ENCODE assay signal across 1 cellular context in the genomic region with DNA sequence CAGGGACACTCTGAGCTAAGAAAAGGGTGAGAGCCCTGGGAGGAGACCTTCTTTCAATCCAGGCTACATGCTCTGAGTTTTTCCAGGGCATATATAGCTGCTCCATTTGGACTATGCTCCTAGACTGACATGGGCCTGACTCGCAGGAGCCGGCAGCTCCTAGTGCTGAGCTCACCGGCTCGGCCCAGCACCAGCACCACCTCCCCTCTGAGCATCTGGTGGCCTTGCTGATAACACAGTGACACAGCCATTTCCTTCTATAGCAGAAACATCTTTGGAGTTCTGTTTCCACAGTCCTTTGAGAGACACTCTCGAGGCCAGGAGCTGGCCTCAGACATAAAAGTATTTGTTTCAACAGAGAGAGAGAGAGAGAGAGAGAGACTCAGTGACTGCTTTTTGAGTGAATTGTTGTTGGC.
A peak's percentile ranks its signal among the peaks of the same experiment; 100 is the strongest.
TF ChIP-seq lines count a peak whose summit lies in the region.

No MANE protein-coding gene starts in this region.

TF ChIP-seq in K562, 482 proteins besides CTCF, POLR2A, EP300 and RAD21 (continued from another document and continues in another):
- TF ChIP-seq, protein P1, sequence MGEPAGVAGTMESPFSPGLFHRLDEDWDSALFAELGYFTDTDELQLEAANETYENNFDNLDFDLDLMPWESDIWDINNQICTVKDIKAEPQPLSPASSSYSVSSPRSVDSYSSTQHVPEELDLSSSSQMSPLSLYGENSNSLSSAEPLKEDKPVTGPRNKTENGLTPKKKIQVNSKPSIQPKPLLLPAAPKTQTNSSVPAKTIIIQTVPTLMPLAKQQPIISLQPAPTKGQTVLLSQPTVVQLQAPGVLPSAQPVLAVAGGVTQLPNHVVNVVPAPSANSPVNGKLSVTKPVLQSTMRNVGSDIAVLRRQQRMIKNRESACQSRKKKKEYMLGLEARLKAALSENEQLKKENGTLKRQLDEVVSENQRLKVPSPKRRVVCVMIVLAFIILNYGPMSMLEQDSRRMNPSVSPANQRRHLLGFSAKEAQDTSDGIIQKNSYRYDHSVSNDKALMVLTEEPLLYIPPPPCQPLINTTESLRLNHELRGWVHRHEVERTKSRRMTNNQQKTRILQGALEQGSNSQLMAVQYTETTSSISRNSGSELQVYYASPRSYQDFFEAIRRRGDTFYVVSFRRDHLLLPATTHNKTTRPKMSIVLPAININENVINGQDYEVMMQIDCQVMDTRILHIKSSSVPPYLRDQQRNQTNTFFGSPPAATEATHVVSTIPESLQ (CRISPR knock-in tag; IDR thresholded peaks at IDR 0.05), result no peak
- TF ChIP-seq FOXK2 (conservative IDR thresholded peaks at IDR 0.05 in 1 of 2, IDR thresholded peaks at IDR 0.05 in 1 of 2; ENCODE audit: low read depth in 2 of 2) (no peak), PHF8 (IDR thresholded peaks at IDR 0.05; ENCODE audit: borderline replicate concordance, low read length) (no peak), HEY1 (CRISPR knock-in tag; IDR thresholded peaks at IDR 0.05; ENCODE audit: borderline replicate concordance) (no peak), HMG20B (CRISPR knock-in tag; IDR thresholded peaks at IDR 0.05) (no peak), NR1H2 (CRISPR knock-in tag; IDR thresholded peaks at IDR 0.05) (no peak), GATAD2B (IDR thresholded peaks at IDR 0.05; ENCODE audit: borderline replicate concordance) (no peak), CTBP1 (IDR thresholded peaks at IDR 0.05; ENCODE audit: borderline replicate concordance) (peak; percentile 69), KLF13 (tag; IDR thresholded peaks at IDR 0.05; ENCODE audit: borderline replicate concordance, low read depth) (no peak), PHF21A (IDR thresholded peaks at IDR 0.05; ENCODE audit: borderline replicate concordance, low read depth) (no peak), HOXB6 (CRISPR knock-in tag; IDR thresholded peaks at IDR 0.05; ENCODE audit: borderline replicate concordance) (no peak), ZNF263 (CRISPR knock-in tag; IDR thresholded peaks at IDR 0.05; ENCODE audit: borderline replicate concordance) (no peak), RFX5 (IDR thresholded peaks at IDR 0.05; ENCODE audit: low read depth, low read length) (no peak), ZNF3 (CRISPR knock-in tag; IDR thresholded peaks at IDR 0.05) (no peak), ZSCAN29 (IDR thresholded peaks at IDR 0.05) (no peak), HSF4 (CRISPR knock-in tag; IDR thresholded peaks at IDR 0.05; ENCODE audit: borderline replicate concordance) (no peak), ZNF75A (CRISPR knock-in tag; IDR thresholded peaks at IDR 0.05) (no peak), PTRF (tag; IDR thresholded peaks at IDR 0.05) (no peak), RBFOX2 (IDR thresholded peaks at IDR 0.05; ENCODE audit: low read depth, low read length) (no peak), NR3C1 (CRISPR knock-in tag; IDR thresholded peaks at IDR 0.05) (no peak), TEAD4 (IDR thresholded peaks at IDR 0.05; ENCODE audit: low read length) (peak; percentile 48), TEAD4 (CRISPR knock-in tag; IDR thresholded peaks at IDR 0.05; ENCODE audit: borderline replicate concordance) (no peak), RNF2 (IDR thresholded peaks at IDR 0.05) (peak; percentile 26; the same call in 1 of the 2 replicates), GABPB1 (CRISPR knock-in tag; IDR thresholded peaks at IDR 0.05) (no peak), TCF7 (IDR thresholded peaks at IDR 0.05; ENCODE audit: borderline replicate concordance) (no peak), TCF3 (CRISPR knock-in tag; IDR thresholded peaks at IDR 0.05) (peak; percentile 65), ARID1B (IDR thresholded peaks at IDR 0.05) (peak; percentile 71), ZNF23 (CRISPR knock-in tag; IDR thresholded peaks at IDR 0.05) (no peak), ZBTB7A (IDR thresholded peaks at IDR 0.05; ENCODE audit: borderline replicate concordance, control insufficient read depth, low read depth, low read length) (no peak), ZNF644 (tag; IDR thresholded peaks at IDR 0.05; ENCODE audit: low read depth) (no peak), GTF2F1 (IDR thresholded peaks at IDR 0.05; ENCODE audit: low read depth, low read length) (no peak), POLR2AphosphoS5 (IDR thresholded peaks at IDR 0.05; ENCODE audit: control insufficient read depth, insufficient read depth, low read depth, low read length) (no peak), MTA3 (IDR thresholded peaks at IDR 0.05; ENCODE audit: borderline replicate concordance) (no peak), RAD51 (IDR thresholded peaks at IDR 0.05; ENCODE audit: borderline replicate concordance, low read depth) (no peak), ZBTB8A (IDR thresholded peaks at IDR 0.05; ENCODE audit: partially characterized antibody) (no peak), NELFE (IDR thresholded peaks at IDR 0.05; ENCODE audit: insufficient read depth, insufficient read length) (no peak), KAT8 (IDR thresholded peaks at IDR 0.05; ENCODE audit: low read depth) (no peak), ZNF717 (CRISPR knock-in tag; IDR thresholded peaks at IDR 0.05) (no peak), NFXL1 (CRISPR knock-in tag; IDR thresholded peaks at IDR 0.05) (no peak), CBX5 (IDR thresholded peaks at IDR 0.05; ENCODE audit: borderline replicate concordance, low read depth) (no peak), TEAD1 (CRISPR knock-in tag; IDR thresholded peaks at IDR 0.05) (no peak), ZBED1 (IDR thresholded peaks at IDR 0.05) (no peak), ZNF212 (CRISPR knock-in tag; IDR thresholded peaks at IDR 0.05) (no peak), HLTF (IDR thresholded peaks at IDR 0.05) (no peak), ZNF41 (CRISPR knock-in tag; conservative IDR thresholded peaks at IDR 0.05) (no peak), PHTF2 (CRISPR knock-in tag; IDR thresholded peaks at IDR 0.05) (no peak), MECOM (CRISPR knock-in tag; IDR thresholded peaks at IDR 0.05) (no peak), HNRNPL (IDR thresholded peaks at IDR 0.05; ENCODE audit: low read depth, low read length) (no peak), HMG20A (CRISPR knock-in tag; conservative IDR thresholded peaks at IDR 0.05) (no peak), SMAD1 (IDR thresholded peaks at IDR 0.05; ENCODE audit: low read depth, low read length, partially characterized antibody) (no peak), XRCC3 (IDR thresholded peaks at IDR 0.05) (no peak), CEBPG (CRISPR knock-in tag; IDR thresholded peaks at IDR 0.05) (no peak), CEBPG (tag; conservative IDR thresholded peaks at IDR 0.05 in 1 of 2, IDR thresholded peaks at IDR 0.05 in 1 of 2) (no peak), NFE2 (IDR thresholded peaks at IDR 0.05; ENCODE audit: low read depth) (peak; percentile 93), TSC22D4 (tag; IDR thresholded peaks at IDR 0.05) (no peak), FOS (IDR thresholded peaks at IDR 0.05; ENCODE audit: extremely low read depth, insufficient read length) (no peak)
- TF ChIP-seq, protein P2, sequence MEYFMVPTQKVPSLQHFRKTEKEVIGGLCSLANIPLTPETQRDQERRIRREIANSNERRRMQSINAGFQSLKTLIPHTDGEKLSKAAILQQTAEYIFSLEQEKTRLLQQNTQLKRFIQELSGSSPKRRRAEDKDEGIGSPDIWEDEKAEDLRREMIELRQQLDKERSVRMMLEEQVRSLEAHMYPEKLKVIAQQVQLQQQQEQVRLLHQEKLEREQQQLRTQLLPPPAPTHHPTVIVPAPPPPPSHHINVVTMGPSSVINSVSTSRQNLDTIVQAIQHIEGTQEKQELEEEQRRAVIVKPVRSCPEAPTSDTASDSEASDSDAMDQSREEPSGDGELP (CRISPR knock-in tag; IDR thresholded peaks at IDR 0.05; ENCODE audit: borderline replicate concordance), result peak; percentile 68; the same call in 1 of the 2 replicates
- TF ChIP-seq, protein P3, sequence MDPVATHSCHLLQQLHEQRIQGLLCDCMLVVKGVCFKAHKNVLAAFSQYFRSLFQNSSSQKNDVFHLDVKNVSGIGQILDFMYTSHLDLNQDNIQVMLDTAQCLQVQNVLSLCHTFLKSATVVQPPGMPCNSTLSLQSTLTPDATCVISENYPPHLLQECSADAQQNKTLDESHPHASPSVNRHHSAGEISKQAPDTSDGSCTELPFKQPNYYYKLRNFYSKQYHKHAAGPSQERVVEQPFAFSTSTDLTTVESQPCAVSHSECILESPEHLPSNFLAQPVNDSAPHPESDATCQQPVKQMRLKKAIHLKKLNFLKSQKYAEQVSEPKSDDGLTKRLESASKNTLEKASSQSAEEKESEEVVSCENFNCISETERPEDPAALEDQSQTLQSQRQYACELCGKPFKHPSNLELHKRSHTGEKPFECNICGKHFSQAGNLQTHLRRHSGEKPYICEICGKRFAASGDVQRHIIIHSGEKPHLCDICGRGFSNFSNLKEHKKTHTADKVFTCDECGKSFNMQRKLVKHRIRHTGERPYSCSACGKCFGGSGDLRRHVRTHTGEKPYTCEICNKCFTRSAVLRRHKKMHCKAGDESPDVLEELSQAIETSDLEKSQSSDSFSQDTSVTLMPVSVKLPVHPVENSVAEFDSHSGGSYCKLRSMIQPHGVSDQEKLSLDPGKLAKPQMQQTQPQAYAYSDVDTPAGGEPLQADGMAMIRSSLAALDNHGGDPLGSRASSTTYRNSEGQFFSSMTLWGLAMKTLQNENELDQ (CRISPR knock-in tag; IDR thresholded peaks at IDR 0.05; ENCODE audit: borderline replicate concordance), result no peak
- TF ChIP-seq, protein P4, sequence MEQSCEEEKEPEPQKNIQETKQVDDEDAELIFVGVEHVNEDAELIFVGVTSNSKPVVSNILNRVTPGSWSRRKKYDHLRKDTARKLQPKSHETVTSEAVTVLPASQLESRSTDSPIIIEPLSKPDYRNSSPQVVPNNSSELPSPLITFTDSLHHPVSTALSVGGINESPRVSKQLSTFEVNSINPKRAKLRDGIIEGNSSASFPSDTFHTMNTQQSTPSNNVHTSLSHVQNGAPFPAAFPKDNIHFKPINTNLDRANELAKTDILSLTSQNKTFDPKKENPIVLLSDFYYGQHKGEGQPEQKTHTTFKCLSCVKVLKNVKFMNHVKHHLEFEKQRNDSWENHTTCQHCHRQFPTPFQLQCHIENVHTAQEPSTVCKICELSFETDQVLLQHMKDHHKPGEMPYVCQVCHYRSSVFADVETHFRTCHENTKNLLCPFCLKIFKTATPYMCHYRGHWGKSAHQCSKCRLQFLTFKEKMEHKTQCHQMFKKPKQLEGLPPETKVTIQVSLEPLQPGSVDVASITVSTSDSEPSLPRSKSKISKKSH (CRISPR knock-in tag; IDR thresholded peaks at IDR 0.05), result no peak
- TF ChIP-seq, protein P5, sequence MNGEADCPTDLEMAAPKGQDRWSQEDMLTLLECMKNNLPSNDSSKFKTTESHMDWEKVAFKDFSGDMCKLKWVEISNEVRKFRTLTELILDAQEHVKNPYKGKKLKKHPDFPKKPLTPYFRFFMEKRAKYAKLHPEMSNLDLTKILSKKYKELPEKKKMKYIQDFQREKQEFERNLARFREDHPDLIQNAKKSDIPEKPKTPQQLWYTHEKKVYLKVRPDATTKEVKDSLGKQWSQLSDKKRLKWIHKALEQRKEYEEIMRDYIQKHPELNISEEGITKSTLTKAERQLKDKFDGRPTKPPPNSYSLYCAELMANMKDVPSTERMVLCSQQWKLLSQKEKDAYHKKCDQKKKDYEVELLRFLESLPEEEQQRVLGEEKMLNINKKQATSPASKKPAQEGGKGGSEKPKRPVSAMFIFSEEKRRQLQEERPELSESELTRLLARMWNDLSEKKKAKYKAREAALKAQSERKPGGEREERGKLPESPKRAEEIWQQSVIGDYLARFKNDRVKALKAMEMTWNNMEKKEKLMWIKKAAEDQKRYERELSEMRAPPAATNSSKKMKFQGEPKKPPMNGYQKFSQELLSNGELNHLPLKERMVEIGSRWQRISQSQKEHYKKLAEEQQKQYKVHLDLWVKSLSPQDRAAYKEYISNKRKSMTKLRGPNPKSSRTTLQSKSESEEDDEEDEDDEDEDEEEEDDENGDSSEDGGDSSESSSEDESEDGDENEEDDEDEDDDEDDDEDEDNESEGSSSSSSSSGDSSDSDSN (IDR thresholded peaks at IDR 0.05; ENCODE audit: borderline replicate concordance in 1 of 2, low read depth in 2 of 2, low read length in 2 of 2), result peak in 1 of 2 experiments; percentile 87; a peak in 2 of 4 replicates
- TF ChIP-seq, protein P6, sequence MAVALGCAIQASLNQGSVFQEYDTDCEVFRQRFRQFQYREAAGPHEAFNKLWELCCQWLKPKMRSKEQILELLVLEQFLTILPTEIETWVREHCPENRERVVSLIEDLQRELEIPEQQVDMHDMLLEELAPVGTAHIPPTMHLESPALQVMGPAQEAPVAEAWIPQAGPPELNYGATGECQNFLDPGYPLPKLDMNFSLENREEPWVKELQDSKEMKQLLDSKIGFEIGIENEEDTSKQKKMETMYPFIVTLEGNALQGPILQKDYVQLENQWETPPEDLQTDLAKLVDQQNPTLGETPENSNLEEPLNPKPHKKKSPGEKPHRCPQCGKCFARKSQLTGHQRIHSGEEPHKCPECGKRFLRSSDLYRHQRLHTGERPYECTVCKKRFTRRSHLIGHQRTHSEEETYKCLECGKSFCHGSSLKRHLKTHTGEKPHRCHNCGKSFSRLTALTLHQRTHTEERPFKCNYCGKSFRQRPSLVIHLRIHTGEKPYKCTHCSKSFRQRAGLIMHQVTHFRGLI (CRISPR knock-in tag; IDR thresholded peaks at IDR 0.05), result no peak
- TF ChIP-seq, protein P7, sequence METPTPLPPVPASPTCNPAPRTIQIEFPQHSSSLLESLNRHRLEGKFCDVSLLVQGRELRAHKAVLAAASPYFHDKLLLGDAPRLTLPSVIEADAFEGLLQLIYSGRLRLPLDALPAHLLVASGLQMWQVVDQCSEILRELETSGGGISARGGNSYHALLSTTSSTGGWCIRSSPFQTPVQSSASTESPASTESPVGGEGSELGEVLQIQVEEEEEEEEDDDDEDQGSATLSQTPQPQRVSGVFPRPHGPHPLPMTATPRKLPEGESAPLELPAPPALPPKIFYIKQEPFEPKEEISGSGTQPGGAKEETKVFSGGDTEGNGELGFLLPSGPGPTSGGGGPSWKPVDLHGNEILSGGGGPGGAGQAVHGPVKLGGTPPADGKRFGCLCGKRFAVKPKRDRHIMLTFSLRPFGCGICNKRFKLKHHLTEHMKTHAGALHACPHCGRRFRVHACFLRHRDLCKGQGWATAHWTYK (CRISPR knock-in tag; IDR thresholded peaks at IDR 0.05), result no peak
- TF ChIP-seq, protein P8, sequence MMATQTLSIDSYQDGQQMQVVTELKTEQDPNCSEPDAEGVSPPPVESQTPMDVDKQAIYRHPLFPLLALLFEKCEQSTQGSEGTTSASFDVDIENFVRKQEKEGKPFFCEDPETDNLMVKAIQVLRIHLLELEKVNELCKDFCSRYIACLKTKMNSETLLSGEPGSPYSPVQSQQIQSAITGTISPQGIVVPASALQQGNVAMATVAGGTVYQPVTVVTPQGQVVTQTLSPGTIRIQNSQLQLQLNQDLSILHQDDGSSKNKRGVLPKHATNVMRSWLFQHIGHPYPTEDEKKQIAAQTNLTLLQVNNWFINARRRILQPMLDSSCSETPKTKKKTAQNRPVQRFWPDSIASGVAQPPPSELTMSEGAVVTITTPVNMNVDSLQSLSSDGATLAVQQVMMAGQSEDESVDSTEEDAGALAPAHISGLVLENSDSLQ (IDR thresholded peaks at IDR 0.05), result peak; percentile 41; the same call in 1 of the 2 replicates
- TF ChIP-seq, protein P9, sequence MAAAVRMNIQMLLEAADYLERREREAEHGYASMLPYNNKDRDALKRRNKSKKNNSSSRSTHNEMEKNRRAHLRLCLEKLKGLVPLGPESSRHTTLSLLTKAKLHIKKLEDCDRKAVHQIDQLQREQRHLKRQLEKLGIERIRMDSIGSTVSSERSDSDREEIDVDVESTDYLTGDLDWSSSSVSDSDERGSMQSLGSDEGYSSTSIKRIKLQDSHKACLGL (CRISPR knock-in tag; IDR thresholded peaks at IDR 0.05; ENCODE audit: borderline replicate concordance, poor library complexity, severe bottlenecking), result no peak
